8 cellular contexts compared by ENCODE assay signal in genomic region chr9:8486095-8486494, GRCh38.
DNase-seq lines count a peak whose midpoint lies in the region; ATAC-seq, FAIRE-seq and TF ChIP-seq lines count a peak whose summit lies in the region.

No MANE protein-coding gene starts in this region.

- CTCF ChIA-PET in RWPE1 (lab: Yijun Ruan, JAX), result interaction anchor here (0.6 kb wide), 1 partner anchor 298 kb away, joined by 3 read pairs; no protein-coding TSS in a partner anchor

- DNase-seq in D721Med (ENCODE audit: insufficient read length, low spot score) (no peak), NCI-H1105 treated with DMSO at 0.1 percent for 48 hours (lab: John Stamatoyannopoulos, UW) (peak; percentile 33), colonic mucosa (peak; percentile 45), lower lobe of right lung (no peak), RWPE1 (ENCODE audit: low spot score) (no peak)
- DNase-seq in activated CD4-positive, alpha-beta T cell treated with anti-CD3 and anti-CD28 coated beads, Interleukin-2, amount 50 U/mL, for 4 hours, result no peak

- H3K36me3 ChIP-seq in colonic mucosa (no peaks in the 10 kb centered on the region), lower lobe of right lung (no peaks in the 10 kb centered on the region)

- H3K4me3 ChIP-seq in colonic mucosa (no peak overlapping the region), lower lobe of right lung (no peak overlapping the region)

- TF ChIP-seq CTCF in D721Med (IDR thresholded peaks at IDR 0.05; ENCODE audit: insufficient read depth, missing control alignments) (peak; percentile 23), colonic mucosa (IDR thresholded peaks at IDR 0.05) (peak; percentile 18), lower lobe of right lung (IDR thresholded peaks at IDR 0.05) (peak; percentile 24), RWPE1 (conservative IDR thresholded peaks at IDR 0.05; ENCODE audit: low read depth) (no peak)

- intact Hi-C loops in colonic mucosa (cut with DNase I) (loop anchor here (5.0 kb wide), 1 partner anchor 411 kb away; no protein-coding TSS in a partner anchor), lower lobe of right lung (cut with DNase I) (no loop called here)

- H3K27me3 ChIP-seq in colonic mucosa, result no peaks in the 10 kb centered on the region
- H3K27me3 ChIP-seq in lower lobe of right lung (ENCODE audit: low read depth), result no peaks in the 10 kb centered on the region

- no peak for FAIRE-seq in D721Med (lab: Jason Lieb, UNC)

- H3K9me3 ChIP-seq in colonic mucosa (no peaks in the 10 kb centered on the region), lower lobe of right lung (no peaks in the 10 kb centered on the region)

- H3K27ac ChIP-seq in colonic mucosa, result no peak overlapping the region
- no peak overlapping the region for H3K27ac ChIP-seq in lower lobe of right lung
- no peak overlapping the region for H3K27ac ChIP-seq in RWPE1

- H3K4me1 ChIP-seq in colonic mucosa, result no peaks in the 10 kb centered on the region
- no peaks in the 10 kb centered on the region for H3K4me1 ChIP-seq in lower lobe of right lung

- H3K9ac ChIP-seq in colonic mucosa (ENCODE audit: low read depth in 2 of 2, low read length in 2 of 2), result no peak overlapping the region

- ATAC-seq in lower lobe of right lung (no peak), GM21526 (IDR thresholded peaks at IDR 0.05; ENCODE audit: low FRiP score, unreplicated experiment) (no peak), GM18873 (IDR thresholded peaks at IDR 0.05; ENCODE audit: low FRiP score, unreplicated experiment) (no peak)

- POLR2A ChIA-PET in RWPE1 (lab: Yijun Ruan, JAX; ENCODE audit: low non-redundant PET), result no interaction called here

Comparison
In these comparisons a context has a peak if more than half of its experiments do, and no peak if none do; other contexts are left out.
1. DNase-seq: peak in NCI-H1105 treated with DMSO at 0.1 percent for 48 hours (single experiment) and colonic mucosa (single experiment); none in D721Med (single experiment), lower lobe of right lung (single experiment), RWPE1 (single experiment) and activated CD4-positive, alpha-beta T cell treated with anti-CD3 and anti-CD28 coated beads, Interleukin-2, amount 50 U/mL, for 4 hours (0 of 2).